15 cellular contexts compared by ENCODE assay signal in genomic region chr5:166582416-166582815, GRCh38.
A peak's percentile ranks its signal among the peaks of the same experiment; 100 is the strongest.
DNase-seq lines count a peak whose midpoint lies in the region; ATAC-seq and TF ChIP-seq lines count a peak whose summit lies in the region.
"Had no signal": no experiment of that assay in that cellular context is flagged by ENCODE, and none has a peak within 500 bp of the region (broad histone marks: within the 10 kb centered on the region; RNA-seq: fewer than 3 reads in every experiment).

No MANE protein-coding gene starts in this region.

- DNase-seq in NCI-H226 (peak; percentile 15), astrocyte of the hippocampus (ENCODE audit: low read depth, low spot score) (peak; percentile 3), fibroblast of villous mesenchyme (ENCODE audit: low read depth) (peak; percentile 23), renal cortical epithelial cell (ENCODE audit: low read depth) (peak; percentile 20), hypothalamus (lab: John Stamatoyannopoulos, UW) (no peak)
- DNase-seq: ACHN; BE2C; C1 segment of cervical spinal cord; Caco-2; CD4-positive, CD25-positive, alpha-beta regulatory T cell; HCEC 1CT; IMR-90 had no signal

- ATAC-seq in HG03439 (IDR thresholded peaks at IDR 0.05; ENCODE audit: unreplicated experiment) (no peak), GM18861 (IDR thresholded peaks at IDR 0.05; ENCODE audit: unreplicated experiment) (no peak)
- ATAC-seq: GM23338 had no signal

- no peak overlapping the region for H3K4me3 ChIP-seq in fibroblast of villous mesenchyme (ENCODE audit: low read depth, low read length)
- H3K4me3 ChIP-seq: GM23338 had no signal

- no peak for TF ChIP-seq CTCF in fibroblast of villous mesenchyme (IDR thresholded peaks at IDR 0.05; ENCODE audit: insufficient read depth, low read depth, low read length)

Comparison
In these comparisons a context has a peak if more than half of its experiments do, and no peak if none do; other contexts are left out.
1. DNase-seq: peak in NCI-H226 (single experiment), astrocyte of the hippocampus (single experiment), fibroblast of villous mesenchyme (single experiment) and renal cortical epithelial cell (single experiment); none in hypothalamus (0 of 51).